ENCODE assay signal across 8 cellular contexts in the genomic region with DNA sequence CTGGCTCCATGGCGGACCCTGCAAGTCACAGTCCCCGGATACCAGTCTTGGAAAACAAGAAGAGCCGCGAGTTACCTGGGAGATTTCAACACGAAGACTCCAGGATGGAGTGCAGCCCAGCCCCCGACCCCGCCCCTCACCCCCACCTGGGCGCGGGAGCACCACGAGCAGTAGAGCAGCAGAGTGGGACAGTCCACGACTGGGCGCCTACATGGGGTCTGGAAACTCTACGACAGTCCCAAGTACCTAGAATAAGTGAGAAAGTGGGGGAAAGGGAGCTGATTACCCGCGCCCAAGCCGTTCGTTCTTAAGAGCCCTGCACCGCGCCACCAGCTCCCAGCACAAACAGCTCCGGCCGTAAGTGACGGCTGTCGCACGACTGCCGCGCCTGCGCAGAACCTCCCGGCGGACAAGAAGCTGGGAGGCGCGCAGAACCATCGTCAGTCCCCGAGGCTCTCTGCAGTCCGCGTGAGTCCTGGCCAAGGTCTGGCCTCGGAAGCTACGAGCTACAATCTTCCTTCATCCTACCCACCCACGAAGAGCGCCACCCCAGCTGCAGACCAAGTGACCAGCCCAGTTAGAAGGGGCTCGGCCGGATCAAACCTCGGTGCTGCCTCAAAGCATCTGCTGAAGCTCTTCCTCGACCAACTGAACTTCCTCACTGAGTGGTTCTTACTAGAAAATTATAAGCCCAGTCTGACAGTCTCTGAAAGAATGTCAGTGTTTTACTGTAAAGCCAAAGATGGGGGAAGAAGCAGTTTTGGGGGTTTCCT. TPM values are rescaled to one million over a fixed set of nuclear protein-coding genes. Genes with fewer than 3 reads are reported as not detected.
DNase-seq lines count a peak whose midpoint lies in the region; ATAC-seq and TF ChIP-seq lines count a peak whose summit lies in the region.

A gene (minus strand): TSS at position 359 of the 773 bp plus-strand sequence. CDS start 349 bp downstream, at position 10.

- H3K4me1 ChIP-seq in left lung, result peaks cover 5 to 10% of the 10 kb centered on the region in 2 donors

- H3K9me3 Mint-ChIP-seq in dendritic cell treated with granulocyte-macrophage colony-stimulating factor and Interleukin-4, amounts not matched to agents 40 ng/mL and 50 ng/mL, for 4 days, result no peaks in the 10 kb centered on the region

- no peaks in the 10 kb centered on the region for H3K27me3 Mint-ChIP-seq in dendritic cell treated with granulocyte-macrophage colony-stimulating factor and Interleukin-4, amounts not matched to agents 40 ng/mL and 50 ng/mL, for 4 days

- peak within 1 kb of the TSS; percentile 83 to 90 for H3K27ac ChIP-seq in left lung

- peaks cover 26% of the 10 kb centered on the region for H3K36me3 Mint-ChIP-seq in dendritic cell treated with granulocyte-macrophage colony-stimulating factor and Interleukin-4, amounts not matched to agents 40 ng/mL and 50 ng/mL, for 4 days (ENCODE audit: low read depth)

- H3K27ac Mint-ChIP-seq in dendritic cell treated with granulocyte-macrophage colony-stimulating factor and Interleukin-4, amounts not matched to agents 40 ng/mL and 50 ng/mL, for 4 days, result peak within 1 kb of the TSS; percentile 92

- peaks cover 7% of the 10 kb centered on the region for H3K4me1 Mint-ChIP-seq in dendritic cell treated with granulocyte-macrophage colony-stimulating factor and Interleukin-4, amounts not matched to agents 40 ng/mL and 50 ng/mL, for 4 days (ENCODE audit: low read depth)

- intact Hi-C loops in dendritic cell treated with granulocyte-macrophage colony-stimulating factor and Interleukin-4, amounts not matched to agents 40 ng/mL and 50 ng/mL, for 4 days (cut with micrococcal nuclease), result loop anchor here (2.0 kb wide), 1 partner anchor 23 kb away; a partner anchor contains a TSS
- intact Hi-C loops in left lung (cut with DNase I), result no loop called here

- H3K4me3 Mint-ChIP-seq in dendritic cell treated with granulocyte-macrophage colony-stimulating factor and Interleukin-4, amounts not matched to agents 40 ng/mL and 50 ng/mL, for 4 days, result peak within 1 kb of the TSS; percentile 84

- ATAC-seq in GM19397 (IDR thresholded peaks at IDR 0.05; ENCODE audit: unreplicated experiment) (peak; percentile 91), HG03565 (IDR thresholded peaks at IDR 0.05; ENCODE audit: unreplicated experiment) (peak; percentile 88), left lung (peak; percentile 98)

- DNase-seq in CD1c-positive myeloid dendritic cell (ENCODE audit: extremely low spot score) (peak; percentile 95), NCI-H774 (lab: John Stamatoyannopoulos, UW) (peak; percentile 88), left lung (peak; percentile 94 to 99)
- peak; percentile 78 to 80 for DNase-seq in activated CD4-positive, alpha-beta T cell treated with anti-CD3 and anti-CD28 coated beads, Interleukin-2, amount 50 U/mL, for 24 hours (ENCODE audit: low read depth in 1 of 2, low spot score in 1 of 2)
- peak; percentile 82 for DNase-seq in stimulated activated CD4-positive, alpha-beta T cell treated with anti-CD3 and anti-CD28 coated beads, Interleukin-2, amount 100 ng/mL, for 4 hours (ENCODE audit: low read depth)

- H3K4me3 ChIP-seq in left lung, result peak within 1 kb of the TSS; percentile 81 to 92

- no peak for TF ChIP-seq CTCF in left lung (IDR thresholded peaks at IDR 0.05)

- H3K36me3 ChIP-seq in left lung, result peaks cover 0 to 8% of the 10 kb centered on the region in 2 donors

- H3K27me3 ChIP-seq in left lung, result no peaks in the 10 kb centered on the region

- H3K9me3 ChIP-seq in left lung, result no peaks in the 10 kb centered on the region

RNA-seq across cellular contexts. Expression of the gene that starts here (rescaled TPM):
- total RNA-seq in left lung, result 10 to 100 TPM; 58.0 to 64.1 TPM

Comparison
In these comparisons a context has a peak if more than half of its experiments do, and no peak if none do; other contexts are left out.
1. Peak in every context shown above with its lines: DNase-seq, ATAC-seq, H3K4me3 ChIP-seq and H3K27ac ChIP-seq.